In the genomic region with DNA sequence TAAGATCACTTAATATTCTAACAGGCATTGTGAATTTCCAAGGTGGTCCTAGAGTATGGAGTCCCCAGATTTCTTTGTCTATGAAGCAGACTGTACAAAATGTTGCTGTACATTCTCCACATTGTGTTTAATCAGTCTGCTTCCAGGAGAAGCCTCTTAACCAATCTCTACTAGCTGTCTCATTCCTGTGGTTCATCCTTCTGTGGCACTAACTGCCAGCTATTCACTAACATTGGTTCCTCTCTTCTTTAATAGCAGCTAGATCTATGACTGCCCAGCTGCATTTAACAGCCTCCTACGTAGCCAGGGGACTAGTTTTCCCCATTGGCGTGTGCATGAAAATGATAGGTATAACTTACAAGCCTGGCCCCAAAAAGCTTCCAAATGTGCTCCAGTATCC, we compare ENCODE assay signal across 32 cellular contexts.
"Had no signal": no experiment of that assay in that cellular context is flagged by ENCODE, and none has a peak within 500 bp of the region (broad histone marks: within the 10 kb centered on the region; RNA-seq: fewer than 3 reads in every experiment).

No MANE protein-coding gene starts in this region.

- H3K4me1 Mint-ChIP-seq: activated CD4-positive, alpha-beta T cell treated with anti-CD3 and anti-CD28 coated beads, Interleukin-2, amount 10 ng/mL, durations not matched to agents 24 days and 14 days; activated naive CD4-positive, alpha-beta T cell treated with anti-CD3 and anti-CD28 coated beads, Interleukin-2, amount 10 ng/mL, durations not matched to agents 7 days and 5 days; activated naive CD8-positive, alpha-beta T cell treated with anti-CD3 and anti-CD28 coated beads, Interleukin-2, amount 50 U/mL, for 24 hours had no signal

- ATAC-seq: activated naive CD8-positive, alpha-beta T cell treated with anti-CD3 and anti-CD28 coated beads, Interleukin-2, amount 50 U/mL, for 24 hours; activated T-cell treated with anti-CD3 and anti-CD28 coated beads, Interleukin-2, amount 50 U/mL, for 4 hours; body of pancreas; PC-3; Right ventricle myocardium inferior had no signal

- H3K27me3 ChIP-seq: ascending aorta, body of pancreas, breast epithelium had no signal

- H3K27ac ChIP-seq: ascending aorta, body of pancreas, breast epithelium, RWPE1 had no signal

- H3K36me3 Mint-ChIP-seq: activated naive CD4-positive, alpha-beta T cell treated with anti-CD3 and anti-CD28 coated beads, Interleukin-2, amount 10 ng/mL, durations not matched to agents 7 days and 5 days; activated naive CD8-positive, alpha-beta T cell had no signal

- H3K9me3 Mint-ChIP-seq: activated CD4-positive, alpha-beta T cell treated with anti-CD3 and anti-CD28 coated beads, Interleukin-2, amount 10 ng/mL, durations not matched to agents 24 days and 14 days; activated naive CD4-positive, alpha-beta T cell treated with anti-CD3 and anti-CD28 coated beads, Interleukin-2, amount 10 ng/mL, durations not matched to agents 7 days and 5 days; activated naive CD8-positive, alpha-beta T cell treated with anti-CD3 and anti-CD28 coated beads, Interleukin-2, amount 50 U/mL, for 24 hours; activated T-cell treated with anti-CD3 and anti-CD28 coated beads, Interleukin-2, amount 50 U/mL, for 4 hours; activated T-helper 1 cell treated with anti-CD3 and anti-CD28 coated beads, Interleukin-12 subunit alpha, Interleukin-12 subunit beta, Interleukin-2, Interleukin-4 antibody, amounts not matched to agents 30 ng/mL and 10 ng/mL and 1 ng/mL, durations not matched to agents 14 hours and 24 hours and 36 hours; T-helper 2 cell treated with Interferon-gamma antibody and Interleukin-4, amounts not matched to agents 5 μg/mL and 100 μg/mL, for 36 hours had no signal

- H3K9me3 ChIP-seq: ascending aorta, body of pancreas, breast epithelium had no signal

- H3K36me3 ChIP-seq: ascending aorta, breast epithelium had no signal

- H3K4me1 ChIP-seq: ascending aorta, body of pancreas, breast epithelium had no signal

- H3K4me3 Mint-ChIP-seq: activated CD4-positive, alpha-beta T cell treated with anti-CD3 and anti-CD28 coated beads, Interleukin-2, amount 10 ng/mL, durations not matched to agents 24 days and 14 days; activated naive CD4-positive, alpha-beta T cell treated with anti-CD3 and anti-CD28 coated beads, Interleukin-2, amount 10 ng/mL, durations not matched to agents 7 days and 5 days; activated naive CD8-positive, alpha-beta T cell; activated naive CD8-positive, alpha-beta T cell treated with anti-CD3 and anti-CD28 coated beads, Interleukin-2, amount 50 U/mL, for 24 hours; activated T-cell treated with anti-CD3 and anti-CD28 coated beads, Interleukin-2, amount 50 U/mL, for 4 hours; activated T-helper 1 cell treated with anti-CD3 and anti-CD28 coated beads, Interleukin-12 subunit alpha, Interleukin-12 subunit beta, Interleukin-2, Interleukin-4 antibody, amounts not matched to agents 30 ng/mL and 10 ng/mL and 1 ng/mL, durations not matched to agents 14 hours and 24 hours and 36 hours; T-helper 2 cell treated with Interferon-gamma antibody and Interleukin-4, amounts not matched to agents 5 μg/mL and 100 μg/mL, for 36 hours had no signal

- H3K4me3 ChIP-seq: ascending aorta, body of pancreas, breast epithelium had no signal

- H3K27me3 Mint-ChIP-seq: activated CD4-positive, alpha-beta T cell treated with anti-CD3 and anti-CD28 coated beads, Interleukin-2, amount 10 ng/mL, durations not matched to agents 24 days and 14 days; activated naive CD4-positive, alpha-beta T cell treated with anti-CD3 and anti-CD28 coated beads, Interleukin-2, amount 10 ng/mL, durations not matched to agents 7 days and 5 days; activated naive CD8-positive, alpha-beta T cell; activated naive CD8-positive, alpha-beta T cell treated with anti-CD3 and anti-CD28 coated beads, Interleukin-2, amount 50 U/mL, for 24 hours had no signal

- H3K27ac Mint-ChIP-seq: activated CD4-positive, alpha-beta T cell treated with anti-CD3 and anti-CD28 coated beads, Interleukin-2, amount 10 ng/mL, durations not matched to agents 24 days and 14 days; activated naive CD4-positive, alpha-beta T cell treated with anti-CD3 and anti-CD28 coated beads, Interleukin-2, amount 10 ng/mL, durations not matched to agents 7 days and 5 days; activated naive CD8-positive, alpha-beta T cell; activated naive CD8-positive, alpha-beta T cell treated with anti-CD3 and anti-CD28 coated beads, Interleukin-2, amount 50 U/mL, for 24 hours; activated T-helper 1 cell treated with anti-CD3 and anti-CD28 coated beads, Interleukin-12 subunit alpha, Interleukin-12 subunit beta, Interleukin-2, Interleukin-4 antibody, amounts not matched to agents 30 ng/mL and 10 ng/mL and 1 ng/mL, durations not matched to agents 14 hours and 24 hours and 36 hours; T-helper 2 cell treated with Interferon-gamma antibody and Interleukin-4, amounts not matched to agents 5 μg/mL and 100 μg/mL, for 36 hours had no signal

- DNase-seq: activated CD4-positive, alpha-beta T cell treated with anti-CD3 and anti-CD28 coated beads, Interleukin-2, amount 10 ng/mL, durations not matched to agents 24 days and 14 days; activated CD4-positive, alpha-beta T cell treated with anti-CD3 and anti-CD28 coated beads, Interleukin-2, amount 50 U/mL, for 4 hours; activated CD8-positive, alpha-beta memory T cell treated with anti-CD3 and anti-CD28 coated beads, Interleukin-2, amount 50 U/mL, for 4 hours; activated effector memory CD4-positive, alpha-beta T cell treated with Interleukin-2 at 50 U/mL for 16 hours; activated naive CD4-positive, alpha-beta T cell treated with anti-CD3 and anti-CD28 coated beads, Interleukin-2, amount 10 ng/mL, durations not matched to agents 7 days and 5 days; activated naive CD8-positive, alpha-beta T cell treated with anti-CD3 and anti-CD28 coated beads, Interleukin-2, amount 50 U/mL, for 24 hours; activated T-cell treated with anti-CD3 and anti-CD28 coated beads for 4 hours; activated T-cell treated with anti-CD3 and anti-CD28 coated beads, Interleukin-2, amount 50 U/mL, for 4 hours; amygdala; body of pancreas; Kasumi-1; KG1; NCI-H1092 treated with DMSO at 0.1 percent for 48 hours; NCI-H1417; NCI-H146; NCI-H187; NCI-H2029 treated with DMSO at 0.1 percent for 48 hours; NCI-H2107; NCI-H2171; NCI-H510A; NCI-H526; NCI-H748 treated with DMSO at 0.1 percent for 48 hours; NK-92 treated with Interleukin-12 subunit alpha and Interleukin-12 subunit beta, amount 100 ng/mL, for 24 hours; PC-3; SIG-M5 had no signal
